In genomic region chr17:82696916-82697807, GRCh38 we compare ENCODE assay signal across 6 cellular contexts. TPM values are rescaled to one million over a fixed set of nuclear protein-coding genes. Genes with fewer than 3 reads are reported as not detected.
DNase-seq lines count a peak whose midpoint lies in the region; TF ChIP-seq lines count a peak whose summit lies in the region.

No MANE protein-coding gene starts in this region.

- H3K36me3 Mint-ChIP-seq in dendritic cell treated with granulocyte-macrophage colony-stimulating factor and Interleukin-4, amounts not matched to agents 40 ng/mL and 50 ng/mL, for 4 days (ENCODE audit: low read depth) = no peaks in the 10 kb centered on the region

- H3K4me3 Mint-ChIP-seq in dendritic cell treated with granulocyte-macrophage colony-stimulating factor and Interleukin-4, amounts not matched to agents 40 ng/mL and 50 ng/mL, for 4 days = peak overlapping the region; percentile 78

- DNase-seq in LNCaP clone FGC (ENCODE audit: low read depth) (no peak), posterior vena cava (ENCODE audit: low spot score) (peak; percentile 70), midbrain (lab: John Stamatoyannopoulos, UW) (no peak), NCI-H2196 treated with DMSO at 0.1 percent for 48 hours (lab: John Stamatoyannopoulos, UW; ENCODE audit: unreplicated experiment) (no peak), T1000 (lab: John Stamatoyannopoulos, UW) (no peak)

- no peak overlapping the region for H3K27ac Mint-ChIP-seq in dendritic cell treated with granulocyte-macrophage colony-stimulating factor and Interleukin-4, amounts not matched to agents 40 ng/mL and 50 ng/mL, for 4 days

- H3K27me3 Mint-ChIP-seq in dendritic cell treated with granulocyte-macrophage colony-stimulating factor and Interleukin-4, amounts not matched to agents 40 ng/mL and 50 ng/mL, for 4 days = peaks cover 41% of the 10 kb centered on the region

- H3K9me3 Mint-ChIP-seq in dendritic cell treated with granulocyte-macrophage colony-stimulating factor and Interleukin-4, amounts not matched to agents 40 ng/mL and 50 ng/mL, for 4 days = peaks cover 13% of the 10 kb centered on the region

- H3K4me1 Mint-ChIP-seq in dendritic cell treated with granulocyte-macrophage colony-stimulating factor and Interleukin-4, amounts not matched to agents 40 ng/mL and 50 ng/mL, for 4 days (ENCODE audit: low read depth) = peaks cover 17% of the 10 kb centered on the region

- H3K4me3 ChIP-seq in LNCaP clone FGC (ENCODE audit: low read depth, low read length) = peak overlapping the region; percentile 70

- intact Hi-C loops in dendritic cell treated with granulocyte-macrophage colony-stimulating factor and Interleukin-4, amounts not matched to agents 40 ng/mL and 50 ng/mL, for 4 days (cut with micrococcal nuclease) = no loop called here
- intact Hi-C loops in posterior vena cava (cut with DNase I) = no loop called here

- TF ChIP-seq CTCF in LNCaP clone FGC (IDR thresholded peaks at IDR 0.05; ENCODE audit: control insufficient read depth, extremely low read depth, insufficient read depth) = no peak

RNA-seq across cellular contexts. Expression of gene RAB40B, which starts 1.3 kb away (rescaled TPM):
- total RNA-seq in posterior vena cava = 1 to 10 TPM; 4.2 to 6.3 TPM

RNA-seq across cellular contexts. Expression of gene FN3KRP, which starts 19.3 kb away (rescaled TPM):
- 10 to 100 TPM; 18.5 to 19.5 TPM for total RNA-seq in posterior vena cava

RNA-seq across cellular contexts. Expression of gene FN3K, which starts 38.3 kb away (rescaled TPM):
- 10 to 100 TPM in 1 of 2 donors, 1 to 10 TPM in 1; 9.6 to 13.2 TPM for total RNA-seq in posterior vena cava

RNA-seq across cellular contexts. Expression of gene WDR45B, which starts 48.9 kb away (rescaled TPM):
- total RNA-seq in posterior vena cava = 10 to 100 TPM; 49.7 to 56.5 TPM

RNA-seq across cellular contexts. Expression of gene TBCD, which starts 54.7 kb away (rescaled TPM):
- 10 to 100 TPM; 72.5 to 80.5 TPM for total RNA-seq in posterior vena cava
